14 cellular contexts compared by ENCODE assay signal in genomic region chr4:5205981-5206380, GRCh38.
DNase-seq lines count a peak whose midpoint lies in the region; ATAC-seq, FAIRE-seq and TF ChIP-seq lines count a peak whose summit lies in the region.
"Had no signal": no experiment of that assay in that cellular context is flagged by ENCODE, and none has a peak within 500 bp of the region (broad histone marks: within the 10 kb centered on the region; RNA-seq: fewer than 3 reads in every experiment).

No MANE protein-coding gene starts in this region.

- H3K9me3 ChIP-seq in astrocyte (ENCODE audit: insufficient read depth, low read depth, low read length) (no peaks in the 10 kb centered on the region), mesenchymal stem cell (ENCODE audit: control insufficient read depth, low read length) (no peaks in the 10 kb centered on the region), heart left ventricle (peaks cover 0 to 6% (median 0%) of the 10 kb centered on the region in 12 donors)

- no peak overlapping the region for H3K14ac ChIP-seq in mesenchymal stem cell (ENCODE audit: low read length in 2 of 2)

- H3K4me3 Mint-ChIP-seq in astrocyte (ENCODE audit: unreplicated experiment): no peak overlapping the region
- H3K4me3 Mint-ChIP-seq: GM23338 had no signal

- TF ChIP-seq POLR2A in heart left ventricle (IDR thresholded peaks at IDR 0.05): no peak

- no peak for FAIRE-seq in astrocyte (lab: Jason Lieb, UNC)

- no peak overlapping the region for H4K91ac ChIP-seq in mesenchymal stem cell (ENCODE audit: low read length)

- H3K4me1 Mint-ChIP-seq in astrocyte (ENCODE audit: low read depth, unreplicated experiment): peaks cover 16% of the 10 kb centered on the region

- H4K8ac ChIP-seq in mesenchymal stem cell (ENCODE audit: low read length): no peak overlapping the region

- H3K9ac ChIP-seq in astrocyte (ENCODE audit: low read length) (no peak overlapping the region), mesenchymal stem cell (ENCODE audit: low read length) (peak overlapping the region; percentile 36)

- H3K18ac ChIP-seq in mesenchymal stem cell (ENCODE audit: low read depth in 1 of 2, low read length in 2 of 2): no peak overlapping the region

- H3K4me2 ChIP-seq in astrocyte (ENCODE audit: low read length): peak overlapping the region; percentile 64
- no peak overlapping the region for H3K4me2 ChIP-seq in mesenchymal stem cell (ENCODE audit: low read length, poor library complexity, severe bottlenecking)
- H3K4me2 ChIP-seq: GM23338 had no signal

- H3K4me3 ChIP-seq in astrocyte (ENCODE audit: insufficient read depth, low read depth, low read length) (no peak overlapping the region), mesenchymal stem cell (ENCODE audit: insufficient read depth in 1 of 2, low read depth in 1 of 2, low read length in 2 of 2) (peak overlapping the region in 1 of 2 experiments; percentile 10), heart left ventricle (no peak overlapping the region)
- H3K4me3 ChIP-seq: GM23338 had no signal

- peaks cover 7% of the 10 kb centered on the region for H3K9me3 Mint-ChIP-seq in astrocyte (ENCODE audit: unreplicated experiment)

- no peak overlapping the region for H2BK5ac ChIP-seq in mesenchymal stem cell (ENCODE audit: low read depth, low read length, poor library complexity, severe bottlenecking)

- H4K20me1 ChIP-seq in astrocyte (ENCODE audit: insufficient read depth, low read length): no peaks in the 10 kb centered on the region

- H2AK5ac ChIP-seq in mesenchymal stem cell (ENCODE audit: low read length, severe bottlenecking): no peak overlapping the region

- ATAC-seq in GM21526 (IDR thresholded peaks at IDR 0.05; ENCODE audit: low FRiP score, unreplicated experiment) (no peak), heart left ventricle (no peak)
- ATAC-seq: GM23338 had no signal

- no peaks in the 10 kb centered on the region for H3K36me3 Mint-ChIP-seq in astrocyte (ENCODE audit: low read depth, unreplicated experiment)

- H3K36me3 ChIP-seq in astrocyte (ENCODE audit: insufficient read depth, low read length): no peaks in the 10 kb centered on the region
- no peaks in the 10 kb centered on the region for H3K36me3 ChIP-seq in mesenchymal stem cell (ENCODE audit: control insufficient read depth in 1 of 2, insufficient read depth in 2 of 2, low read depth in 1 of 2, low read length in 2 of 2)
- H3K36me3 ChIP-seq in heart left ventricle: no peaks in the 10 kb centered on the region

- H2BK120ac ChIP-seq in mesenchymal stem cell (ENCODE audit: low read depth, low read length): no peak overlapping the region

- no peak overlapping the region for H3K27ac Mint-ChIP-seq in astrocyte (ENCODE audit: unreplicated experiment)

- H2AFZ ChIP-seq in astrocyte (ENCODE audit: low read depth, low read length) (no peak overlapping the region), mesenchymal stem cell (ENCODE audit: low read depth, low read length) (no peak overlapping the region)
- H2AFZ ChIP-seq: GM23338 had no signal

- H3K23ac ChIP-seq in mesenchymal stem cell (ENCODE audit: low read length in 2 of 2): no peak overlapping the region

- no peak overlapping the region for H3K4ac ChIP-seq in mesenchymal stem cell (ENCODE audit: low read depth in 1 of 2, low read length in 2 of 2)

- no peak overlapping the region for H2BK15ac ChIP-seq in mesenchymal stem cell (ENCODE audit: low read depth, poor library complexity, severe bottlenecking)

- DNase-seq in COLO829 (ENCODE audit: low spot score) (peak; percentile 39), astrocyte (ENCODE audit: low read depth) (no peak), mesenchymal stem cell (no peak), substantia nigra (lab: John Stamatoyannopoulos, UW) (no peak), GM19240 (ENCODE audit: insufficient read length, low spot score) (no peak), heart left ventricle (no peak)
- no peak for DNase-seq in stimulated activated naive CD4-positive, alpha-beta T cell treated with Interleukin-2 at 50 U/mL for 16 hours (lab: John Stamatoyannopoulos, UW)
- DNase-seq: NCI-H1105 treated with DMSO at 0.1 percent for 48 hours, NCI-H1694 treated with DMSO at 0.1 percent for 48 hours, NCI-H526, SHP77 had no signal

- no peaks in the 10 kb centered on the region for H3K27me3 Mint-ChIP-seq in astrocyte (ENCODE audit: low read depth, unreplicated experiment)

- H3K27me3 ChIP-seq in astrocyte (ENCODE audit: insufficient read depth, low read length) (no peaks in the 10 kb centered on the region), mesenchymal stem cell (ENCODE audit: control insufficient read depth in 1 of 2, insufficient read depth in 1 of 2, low read length in 2 of 2) (no peaks in the 10 kb centered on the region), heart left ventricle (no peaks in the 10 kb centered on the region)

- peak overlapping the region; percentile 42 for H3K27ac ChIP-seq in astrocyte (ENCODE audit: low read depth, low read length)
- H3K27ac ChIP-seq in mesenchymal stem cell (ENCODE audit: low read length, poor library complexity, severe bottlenecking): peak overlapping the region; percentile 3
- peak overlapping the region; percentile 37 for H3K27ac ChIP-seq in substantia nigra (ENCODE audit: low read depth, low read length, poor library complexity, severe bottlenecking)
- no peak overlapping the region for H3K27ac ChIP-seq in heart left ventricle
- H3K27ac ChIP-seq: HL-60 had no signal

- peaks cover 13% of the 10 kb centered on the region for H3K79me1 ChIP-seq in mesenchymal stem cell (replicated peaks; ENCODE audit: low read length, poor library complexity, severe bottlenecking)

- H3K4me1 ChIP-seq in astrocyte (ENCODE audit: insufficient read depth, low read length) (peaks cover 14% of the 10 kb centered on the region), mesenchymal stem cell (ENCODE audit: control insufficient read depth, insufficient read depth, low read depth, low read length) (peaks cover 4% of the 10 kb centered on the region), heart left ventricle (no peaks in the 10 kb centered on the region)

- no peak overlapping the region for H2BK12ac ChIP-seq in mesenchymal stem cell (ENCODE audit: low read length in 2 of 2)

- intact Hi-C loops in heart left ventricle (cut with DNase I): no loop called here

- no peak for TF ChIP-seq CTCF in astrocyte (IDR thresholded peaks at IDR 0.05; ENCODE audit: insufficient read depth, low read depth, low read length)
- TF ChIP-seq CTCF in heart left ventricle (IDR thresholded peaks at IDR 0.05): no peak

- no peaks in the 10 kb centered on the region for H3K79me2 ChIP-seq in astrocyte (ENCODE audit: insufficient read depth, low read length)

Comparison
In these comparisons a context has a peak if more than half of its experiments do, and no peak if none do; other contexts are left out.
1. H3K27ac ChIP-seq: peak in astrocyte (single experiment), mesenchymal stem cell (single experiment) and substantia nigra (single experiment); none in heart left ventricle (0 of 12).